In the genomic region with DNA sequence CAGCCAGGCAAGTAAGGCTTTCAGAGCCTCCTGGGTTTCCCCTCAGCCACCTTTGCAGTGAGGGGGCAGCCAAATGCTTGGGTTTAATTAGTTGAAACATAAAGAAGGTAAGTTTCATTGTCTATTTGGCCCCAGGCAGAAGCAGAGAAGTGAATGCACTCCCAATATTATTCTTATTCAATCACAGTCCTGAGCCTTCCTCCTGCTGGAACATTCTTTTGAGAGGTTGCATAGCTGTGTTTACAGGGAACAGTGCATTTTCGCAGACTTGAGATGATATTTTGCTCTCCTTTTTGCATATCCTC, we compare ENCODE assay signal across 8 cellular contexts. TPM values are rescaled to one million over a fixed set of nuclear protein-coding genes. Genes with fewer than 3 reads are reported as not detected.
DNase-seq lines count a peak whose midpoint lies in the region; ATAC-seq and TF ChIP-seq lines count a peak whose summit lies in the region.

No MANE protein-coding gene starts in this region.

- no peak overlapping the region for H3K4me3 ChIP-seq in thyroid gland (replicated peaks in 1 of 3)

- H3K4me3 Mint-ChIP-seq in activated T-cell treated with anti-CD3 and anti-CD28 coated beads, Interleukin-2, amount 50 U/mL, for 72 hours = peak overlapping the region; percentile 7 to 43
- H3K4me3 Mint-ChIP-seq in MCF 10A (ENCODE audit: unreplicated experiment) (peak overlapping the region; percentile 55), T-helper 17 cell (no peak overlapping the region)

- no peaks in the 10 kb centered on the region for H3K27me3 ChIP-seq in thyroid gland

- H3K9me3 Mint-ChIP-seq in activated T-cell treated with anti-CD3 and anti-CD28 coated beads, Interleukin-2, amount 50 U/mL, for 72 hours = peaks cover 0 to 3% of the 10 kb centered on the region in 2 donors
- H3K9me3 Mint-ChIP-seq in MCF 10A (ENCODE audit: unreplicated experiment) = no peaks in the 10 kb centered on the region

- POLR2A ChIA-PET in MCF 10A (lab: Yijun Ruan, JAX) = interaction anchor here (0.8 to 3.7 kb wide), 7 partner anchors 13 to 227 kb away, joined by 3 to 31 read pairs (median 4); a partner anchor contains a TSS

- no TSS peak for BruUV-seq in MCF 10A (replicated peaks; lab: Mats Ljungman, UMichigan)

- ATAC-seq in activated T-cell treated with anti-CD3 and anti-CD28 coated beads, Interleukin-2, amount 50 U/mL, for 72 hours (replicated peaks in 1 of 2) = peak; percentile 39 to 46
- peak; percentile 52 for ATAC-seq in HG02852 (IDR thresholded peaks at IDR 0.05; ENCODE audit: unreplicated experiment)
- no peak for ATAC-seq in omental fat pad (ENCODE audit: low FRiP score)
- no peak for ATAC-seq in T-helper 17 cell

- TF ChIP-seq CTCF in MCF 10A (IDR thresholded peaks at IDR 0.05; ENCODE audit: unreplicated experiment) (no peak), thyroid gland (IDR thresholded peaks at IDR 0.05) (no peak), omental fat pad (IDR thresholded peaks at IDR 0.05) (no peak)

- WGBS in thyroid gland, 2 donors = 55 to 57% methylated on average over 1 of the region's 1 CpG

- H3K9me3 ChIP-seq in thyroid gland = no peaks in the 10 kb centered on the region
- H3K9me3 ChIP-seq in T-helper 17 cell (ENCODE audit: control insufficient read depth, low read length, poor library complexity, severe bottlenecking) = no peaks in the 10 kb centered on the region

- peaks cover 39 to 61% of the 10 kb centered on the region in 2 donors for H3K4me1 ChIP-seq in thyroid gland

- CTCF ChIA-PET in MCF 10A (lab: Yijun Ruan, JAX) = interaction anchor here (0.6 to 9.7 kb wide), 14 partner anchors 8 to 1011 kb away, joined by 3 to 75 read pairs (median 3); no protein-coding TSS in a partner anchor

- peak in 1 of 2 donors; percentile 53 for DNase-seq in activated T-cell treated with anti-CD3 and anti-CD28 coated beads, Interleukin-2, amount 50 U/mL, for 72 hours
- no peak for DNase-seq in activated T-cell treated with anti-CD3 and anti-CD28 coated beads, Interleukin-2, amount 50 U/mL, for 48 hours
- DNase-seq in MCF 10A (ENCODE audit: unreplicated experiment) (no peak), thyroid gland (no peak), omental fat pad (ENCODE audit: low spot score) (no peak), T-helper 17 cell (no peak), NCI-H524 (lab: John Stamatoyannopoulos, UW) (no peak)

- H3K27ac Mint-ChIP-seq in activated T-cell treated with anti-CD3 and anti-CD28 coated beads, Interleukin-2, amount 50 U/mL, for 72 hours = no peak overlapping the region
- H3K27ac Mint-ChIP-seq in MCF 10A (ENCODE audit: low read depth, unreplicated experiment) (peak overlapping the region; percentile 82), T-helper 17 cell (no peak overlapping the region)

- H3K36me3 ChIP-seq in thyroid gland = no peaks in the 10 kb centered on the region

- intact Hi-C loops in MCF 10A (cut with micrococcal nuclease) (loop anchor here (5.0 kb wide), 2 partner anchors 55 to 110 kb away; a partner anchor contains a TSS), thyroid gland (cut with DNase I) (no loop called here)

- H3K27ac ChIP-seq in thyroid gland = peak overlapping the region; percentile 93 to 98 (median 96)

- TF ChIP-seq POLR2A in thyroid gland (IDR thresholded peaks at IDR 0.05) = no peak

- H3K4me1 Mint-ChIP-seq in activated T-cell treated with anti-CD3 and anti-CD28 coated beads, Interleukin-2, amount 50 U/mL, for 72 hours (ENCODE audit: low read depth) = peaks cover 74% of the 10 kb centered on the region
- H3K4me1 Mint-ChIP-seq in MCF 10A (ENCODE audit: insufficient read depth, unreplicated experiment) (peaks cover 49% of the 10 kb centered on the region), T-helper 17 cell (peaks cover 3% of the 10 kb centered on the region)

- H3K27me3 Mint-ChIP-seq in activated T-cell treated with anti-CD3 and anti-CD28 coated beads, Interleukin-2, amount 50 U/mL, for 72 hours (ENCODE audit: low read depth) = no peaks in the 10 kb centered on the region
- H3K27me3 Mint-ChIP-seq in MCF 10A (ENCODE audit: insufficient read depth, unreplicated experiment) (no peaks in the 10 kb centered on the region), T-helper 17 cell (peaks cover 8% of the 10 kb centered on the region)

- H3K36me3 Mint-ChIP-seq in activated T-cell treated with anti-CD3 and anti-CD28 coated beads, Interleukin-2, amount 50 U/mL, for 72 hours (ENCODE audit: insufficient read depth in 2 of 2) = peaks cover 1 to 3% of the 10 kb centered on the region in 2 donors
- H3K36me3 Mint-ChIP-seq in MCF 10A (ENCODE audit: insufficient read depth, unreplicated experiment) = peaks cover 10% of the 10 kb centered on the region
- H3K36me3 Mint-ChIP-seq in T-helper 17 cell (ENCODE audit: low read depth) = peaks cover under 1% of the 10 kb centered on the region

RNA-seq across cellular contexts. Expression of a gene that starts 13.9 kb away (rescaled TPM):
- total RNA-seq in activated T-cell treated with anti-CD3 and anti-CD28 coated beads, Interleukin-2, amount 50 U/mL, for 72 hours = 1 to 10 TPM; 1.1 to 1.7 TPM
- total RNA-seq in MCF 10A (2022) (22.5 and 33.3 TPM in 2 replicates), thyroid gland (10 to 100 TPM in 1 of 4 donors, 1 to 10 TPM in 3; 5.0 to 21.2 (median 9.2) TPM), omental fat pad (1 to 10 TPM; 4.7 to 8.5 (median 7.3) TPM), T-helper 17 cell (1 to 10 TPM; 1.7 to 2.8 TPM)

Comparison
In these comparisons a context has a peak if more than half of its experiments do, and no peak if none do; other contexts are left out.
1. ATAC-seq: peak in activated T-cell treated with anti-CD3 and anti-CD28 coated beads, Interleukin-2, amount 50 U/mL, for 72 hours (2 of 2) and HG02852 (single experiment); none in omental fat pad (single experiment) and T-helper 17 cell (single experiment).